In genomic region chr12:89497005-89497404, GRCh38 we compare ENCODE assay signal across 17 cellular contexts. TPM values are rescaled to one million over a fixed set of nuclear protein-coding genes. Genes with fewer than 3 reads are reported as not detected.
DNase-seq lines count a peak whose midpoint lies in the region; ATAC-seq and TF ChIP-seq lines count a peak whose summit lies in the region.
"Had no signal": no experiment of that assay in that cellular context is flagged by ENCODE, and none has a peak within 500 bp of the region (broad histone marks: within the 10 kb centered on the region; RNA-seq: fewer than 3 reads in every experiment).

No MANE protein-coding gene starts in this region.

- no peaks in the 10 kb centered on the region for H3K27me3 Mint-ChIP-seq in activated CD4-positive, alpha-beta memory T cell treated with anti-CD3 and anti-CD28 coated beads for 36 hours
- H3K27me3 Mint-ChIP-seq: B cell; CD4-positive, CD25-positive, alpha-beta regulatory T cell had no signal

- peaks cover 13% of the 10 kb centered on the region for H3K79me1 ChIP-seq in mesenchymal stem cell (replicated peaks; ENCODE audit: low read length, poor library complexity, severe bottlenecking)

- no peak overlapping the region for H3K9ac ChIP-seq in mesenchymal stem cell (ENCODE audit: low read length)

- DNase-seq in body of pancreas (no peak), Right ventricle myocardium superior (no peak), mesenchymal stem cell (no peak), thoracic aorta (ENCODE audit: low spot score) (no peak), NCI-H82 treated with DMSO at 0.1 percent for 48 hours (lab: John Stamatoyannopoulos, UW; ENCODE audit: unreplicated experiment) (no peak)
- DNase-seq in activated CD4-positive, CD25-positive, alpha-beta regulatory T cell (lab: John Stamatoyannopoulos, UW): no peak
- no peak for DNase-seq in activated CD4-positive, alpha-beta memory T cell treated with anti-CD3 and anti-CD28 coated beads for 36 hours
- DNase-seq: Caco-2; CD4-positive, CD25-positive, alpha-beta regulatory T cell; H7; NCI-H1092; NCI-H2081 treated with DMSO at 0.1 percent for 48 hours; NCI-H226; NCI-H69; NK-92 treated with Interleukin-12 subunit alpha and Interleukin-12 subunit beta, amount 100 ng/mL, for 24 hours; SIG-M5 had no signal

- H3K4me1 ChIP-seq in body of pancreas (peaks cover 11% of the 10 kb centered on the region), mesenchymal stem cell (ENCODE audit: control insufficient read depth, insufficient read depth, low read depth, low read length) (peaks cover 3% of the 10 kb centered on the region), thoracic aorta (ENCODE audit: control insufficient read depth in 1 of 2, low read depth in 2 of 2) (peaks cover 0 to 35% of the 10 kb centered on the region in 2 donors)
- H3K4me1 ChIP-seq: Caco-2 had no signal

- H3K36me3 ChIP-seq in body of pancreas (replicated peaks in 1 of 2; ENCODE audit: insufficient read depth in 1 of 2, low read depth in 2 of 2) (no peaks in the 10 kb centered on the region), mesenchymal stem cell (ENCODE audit: control insufficient read depth in 1 of 2, insufficient read depth in 2 of 2, low read depth in 1 of 2, low read length in 2 of 2) (no peaks in the 10 kb centered on the region), thoracic aorta (no peaks in the 10 kb centered on the region)

- peaks cover 21% of the 10 kb centered on the region for H3K36me3 Mint-ChIP-seq in activated CD4-positive, alpha-beta memory T cell treated with anti-CD3 and anti-CD28 coated beads for 36 hours

- TF ChIP-seq CTCF in body of pancreas (IDR thresholded peaks at IDR 0.05) (no peak), thoracic aorta (IDR thresholded peaks at IDR 0.05) (no peak)

- ATAC-seq in body of pancreas: peak; percentile 38
- ATAC-seq in Right ventricle myocardium superior (ENCODE audit: poor library complexity): peak; percentile 77
- ATAC-seq in thoracic aorta (ENCODE audit: insufficient number of reproducible peaks, low FRiP score, low read depth): no peak

- H2BK5ac ChIP-seq in mesenchymal stem cell (ENCODE audit: low read depth, low read length, poor library complexity, severe bottlenecking): no peak overlapping the region

- no peaks in the 10 kb centered on the region for H3K9me3 Mint-ChIP-seq in activated CD4-positive, alpha-beta memory T cell treated with anti-CD3 and anti-CD28 coated beads for 36 hours
- H3K9me3 Mint-ChIP-seq: CD4-positive, CD25-positive, alpha-beta regulatory T cell had no signal

- no peak for TF ChIP-seq POLR2A in body of pancreas (IDR thresholded peaks at IDR 0.05)

- H3K4me2 ChIP-seq in mesenchymal stem cell (ENCODE audit: low read length, poor library complexity, severe bottlenecking): peak overlapping the region; percentile 31

- no peak overlapping the region for H3K14ac ChIP-seq in mesenchymal stem cell (ENCODE audit: low read length in 2 of 2)

- no peak overlapping the region for H2AK5ac ChIP-seq in mesenchymal stem cell (ENCODE audit: low read length, severe bottlenecking)

- no peak overlapping the region for H3K4me3 Mint-ChIP-seq in activated CD4-positive, alpha-beta memory T cell treated with anti-CD3 and anti-CD28 coated beads for 36 hours
- H3K4me3 Mint-ChIP-seq: B cell; CD4-positive, CD25-positive, alpha-beta regulatory T cell had no signal

- H3K27me3 ChIP-seq in body of pancreas (no peaks in the 10 kb centered on the region), mesenchymal stem cell (ENCODE audit: control insufficient read depth in 1 of 2, insufficient read depth in 1 of 2, low read length in 2 of 2) (no peaks in the 10 kb centered on the region), thoracic aorta (replicated peaks; ENCODE audit: insufficient read depth) (no peaks in the 10 kb centered on the region)

- H2AFZ ChIP-seq in mesenchymal stem cell (ENCODE audit: low read depth, low read length): no peak overlapping the region

- H3K4ac ChIP-seq in mesenchymal stem cell (ENCODE audit: low read depth in 1 of 2, low read length in 2 of 2): no peak overlapping the region

- WGBS in body of pancreas, 2 donors: 33 to 57% methylated on average over 4 of the region's 4 CpGs
- WGBS in mesenchymal stem cell: 91% methylated on average over 4 of the region's 4 CpGs

- POLR2A ChIA-PET in activated CD4-positive, alpha-beta memory T cell treated with anti-CD3 and anti-CD28 coated beads for 36 hours (lab: Charles Lee): interaction anchor here (1.3 to 1.4 kb wide), 2 partner anchors 12 to 27 kb away, joined by 3 to 5 read pairs; partner anchors contain the start of gene GALNT4

- CTCF ChIA-PET in activated CD4-positive, alpha-beta memory T cell treated with anti-CD3 and anti-CD28 coated beads for 36 hours (lab: Charles Lee): interaction anchor here (0.5 to 1.7 kb wide), 4 partner anchors 27 to 151 kb away, joined by 3 to 8 read pairs (median 4); partner anchors contain the start of gene GALNT4

- no peak overlapping the region for H4K91ac ChIP-seq in mesenchymal stem cell (ENCODE audit: low read length)

- H4K8ac ChIP-seq in mesenchymal stem cell (ENCODE audit: low read length): no peak overlapping the region

- peaks cover 30% of the 10 kb centered on the region for H3K4me1 Mint-ChIP-seq in activated CD4-positive, alpha-beta memory T cell treated with anti-CD3 and anti-CD28 coated beads for 36 hours (ENCODE audit: low read depth)

- H3K23ac ChIP-seq in mesenchymal stem cell (ENCODE audit: low read length in 2 of 2): no peak overlapping the region

- H3K9me3 ChIP-seq in body of pancreas: no peaks in the 10 kb centered on the region
- no peaks in the 10 kb centered on the region for H3K9me3 ChIP-seq in mesenchymal stem cell (ENCODE audit: control insufficient read depth, low read length)
- no peaks in the 10 kb centered on the region for H3K9me3 ChIP-seq in thoracic aorta
- H3K9me3 ChIP-seq: Caco-2 had no signal

- intact Hi-C loops in body of pancreas (cut with DNase I): no loop called here
- intact Hi-C loops in Right ventricle myocardium superior (cut with DNase I): no loop called here
- intact Hi-C loops in activated CD4-positive, alpha-beta memory T cell treated with anti-CD3 and anti-CD28 coated beads for 36 hours (cut with micrococcal nuclease): loop anchor here (10.0 kb wide), 2 partner anchors 358 to 1252 kb away; no protein-coding TSS in a partner anchor

- no peak overlapping the region for H3K27ac Mint-ChIP-seq in activated CD4-positive, alpha-beta memory T cell treated with anti-CD3 and anti-CD28 coated beads for 36 hours
- H3K27ac Mint-ChIP-seq: B cell; CD4-positive, CD25-positive, alpha-beta regulatory T cell had no signal

- H2BK120ac ChIP-seq in mesenchymal stem cell (ENCODE audit: low read depth, low read length): no peak overlapping the region

- no peak overlapping the region for H2BK15ac ChIP-seq in mesenchymal stem cell (ENCODE audit: low read depth, poor library complexity, severe bottlenecking)

- H3K18ac ChIP-seq in mesenchymal stem cell (ENCODE audit: low read depth in 1 of 2, low read length in 2 of 2): no peak overlapping the region

- H3K4me3 ChIP-seq in body of pancreas (no peak overlapping the region), mesenchymal stem cell (ENCODE audit: insufficient read depth in 1 of 2, low read depth in 1 of 2, low read length in 2 of 2) (no peak overlapping the region), thoracic aorta (peak overlapping the region; percentile 3)

- H3K27ac ChIP-seq in body of pancreas: peak overlapping the region in 3 of 4 donors; percentile 15 to 22 (median 22)
- peak overlapping the region; percentile 91 for H3K27ac ChIP-seq in mesenchymal stem cell (ENCODE audit: low read length, poor library complexity, severe bottlenecking)
- peak overlapping the region; percentile 63 to 67 for H3K27ac ChIP-seq in thoracic aorta

- H2BK12ac ChIP-seq in mesenchymal stem cell (ENCODE audit: low read length in 2 of 2): no peak overlapping the region

RNA-seq across cellular contexts. Expression of gene GALNT4, which starts 27.6 kb away (rescaled TPM):
- 10 to 100 TPM in 1 of 2 donors, 1 to 10 TPM in 1; 8.2 to 16.6 TPM for total RNA-seq in body of pancreas
- total RNA-seq in Right ventricle myocardium superior: 2.2 TPM
- polyA plus RNA-seq in mesenchymal stem cell (2013, experiment 1 of 2): 4.8 TPM
- 4.8 TPM for polyA plus RNA-seq in mesenchymal stem cell (2013, experiment 2 of 2)
- 10 to 100 TPM in 1 of 2 donors, 1 to 10 TPM in 1; 6.9 to 14.3 TPM for total RNA-seq in thoracic aorta
- total RNA-seq in activated CD4-positive, alpha-beta memory T cell treated with anti-CD3 and anti-CD28 coated beads for 36 hours: 1 to 10 TPM; 5.8 to 6.0 TPM

RNA-seq across cellular contexts. Expression of gene POC1B, which starts 28.8 kb away (rescaled TPM):
- total RNA-seq in body of pancreas: 10 to 100 TPM; 10.9 to 32.6 TPM
- 7.0 TPM for total RNA-seq in Right ventricle myocardium superior
- polyA plus RNA-seq in mesenchymal stem cell (2013, experiment 1 of 2): 6.7 TPM
- 6.9 TPM for polyA plus RNA-seq in mesenchymal stem cell (2013, experiment 2 of 2)
- 10 to 100 TPM; 11.9 to 30.7 TPM for total RNA-seq in thoracic aorta
- 10 to 100 TPM; 38.2 to 40.9 TPM for total RNA-seq in activated CD4-positive, alpha-beta memory T cell treated with anti-CD3 and anti-CD28 coated beads for 36 hours

Comparison
In these comparisons a context has a peak if more than half of its experiments do, and no peak if none do; other contexts are left out.
1. H3K27ac ChIP-seq: peak in every context shown above with its lines; median percentile 91 in mesenchymal stem cell; 65 in thoracic aorta; 22 in body of pancreas.